In genomic region chr16:73063854-73064226, GRCh38 we compare ENCODE assay signal across 10 cellular contexts. TPM values are rescaled to one million over a fixed set of nuclear protein-coding genes. Genes with fewer than 3 reads are reported as not detected.
DNase-seq lines count a peak whose midpoint lies in the region; ATAC-seq, FAIRE-seq and TF ChIP-seq lines count a peak whose summit lies in the region.
"Had no signal": no experiment of that assay in that cellular context is flagged by ENCODE, and none has a peak within 500 bp of the region (broad histone marks: within the 10 kb centered on the region; RNA-seq: fewer than 3 reads in every experiment).

No MANE protein-coding gene starts in this region.

- peak overlapping the region; percentile 64; a peak in 3 of 4 replicates for H3K4me2 ChIP-seq in H1 (ENCODE audit: insufficient read depth in 1 of 2, low read depth in 2 of 2, low read length in 2 of 2)

- H3K27ac Mint-ChIP-seq in naive B cell = no peak overlapping the region
- peak overlapping the region; percentile 78 for H3K27ac Mint-ChIP-seq in type B pancreatic cell

- no peaks in the 10 kb centered on the region for H3K79me2 ChIP-seq in H1 (ENCODE audit: control insufficient read depth in 1 of 2, insufficient read depth in 2 of 2, low read length in 2 of 2)

- TF ChIP-seq RAD21 in H1 (IDR thresholded peaks at IDR 0.05 in 1 of 2, conservative IDR thresholded peaks at IDR 0.05 in 1 of 2; ENCODE audit: low read depth in 2 of 2, low read length in 2 of 2) = no peak

- no peak for TF ChIP-seq CTCF in heart left ventricle (IDR thresholded peaks at IDR 0.05)
- TF ChIP-seq CTCF in H1 (IDR thresholded peaks at IDR 0.05; ENCODE audit: control extremely low read depth in 1 of 3, insufficient read depth in 1 of 3, low read depth in 1 of 3, low read length in 3 of 3) = no peak
- TF ChIP-seq CTCF in type B pancreatic cell (conservative IDR thresholded peaks at IDR 0.05) = no peak

- TF ChIP-seq EP300 in H1 (IDR thresholded peaks at IDR 0.05; ENCODE audit: borderline replicate concordance in 1 of 2, low read depth in 2 of 2, low read length in 2 of 2) = no peak

- H4K20me1 ChIP-seq in H1 (replicated peaks in 1 of 2; ENCODE audit: control insufficient read depth in 1 of 2, insufficient read depth in 2 of 2, low read length in 2 of 2) = peaks cover 15 to 24% of the 10 kb centered on the region in 2 experiments

- no peak overlapping the region for H2BK15ac ChIP-seq in H1 (ENCODE audit: low read length)

- peaks cover 4% of the 10 kb centered on the region; the same call in 1 of the 2 replicates for H3K23me2 ChIP-seq in H1 (ENCODE audit: low read depth, low read length)

- H2BK120ac ChIP-seq in H1 (replicated peaks; ENCODE audit: low read depth, low read length) = no peak overlapping the region

- no peak overlapping the region for H3K56ac ChIP-seq in H1 (replicated peaks; ENCODE audit: insufficient read length, low read depth, low read length)

- H3K27ac ChIP-seq in heart left ventricle = peak overlapping the region in 11 of 12 donors; percentile 4 to 84 (median 52)
- no peak overlapping the region for H3K27ac ChIP-seq in H1 (ENCODE audit: low read depth, low read length)
- H3K27ac ChIP-seq: pancreas, Peyer's patch had no signal

- ATAC-seq in heart left ventricle = no peak
- no peak for ATAC-seq in left cardiac atrium
- no peak for ATAC-seq in naive B cell (ENCODE audit: low read depth in 2 of 2)
- ATAC-seq in GM18498 (IDR thresholded peaks at IDR 0.05; ENCODE audit: unreplicated experiment) = no peak
- no peak for ATAC-seq in GM18873 (IDR thresholded peaks at IDR 0.05; ENCODE audit: low FRiP score, unreplicated experiment)
- ATAC-seq: pancreas had no signal

- H3K27me3 Mint-ChIP-seq in naive B cell (peaks cover 63 to 78% (median 68%) of the 10 kb centered on the region in 3 donors), type B pancreatic cell (peaks cover 85% of the 10 kb centered on the region)

- no peak overlapping the region for H4K5ac ChIP-seq in H1 (ENCODE audit: insufficient read length, low read depth, low read length)

- POLR2A ChIA-PET in H1 (lab: Charles Lee; ENCODE audit: partially characterized antibody) = interaction anchor here (1.1 to 3.6 kb wide), 3 partner anchors 10 to 33 kb away, joined by 3 to 14 read pairs (median 8); no protein-coding TSS in a partner anchor

- H3K4ac ChIP-seq in H1 (replicated peaks; ENCODE audit: insufficient read length, low read depth, low read length) = no peak overlapping the region

- H2AFZ ChIP-seq in H1 (ENCODE audit: low read length) = no peak overlapping the region

- H3K79me1 ChIP-seq in H1 (ENCODE audit: low read depth, low read length) = 0 out of 2 replicates have a peak, but pooled peaks cover 2% of the 10 kb centered on the region

- H3K14ac ChIP-seq in H1 (ENCODE audit: insufficient read length) = no peak overlapping the region

- intact Hi-C loops in heart left ventricle (cut with DNase I) (loop anchor here in 3 of 10 donors (5.0 to 10.0 kb wide), 2 partner anchors 111 to 128 kb away; no protein-coding TSS in a partner anchor), left cardiac atrium (cut with DNase I) (loop anchor here in 1 of 2 donors (10.0 kb wide), 1 partner anchor 111 kb away; no protein-coding TSS in a partner anchor)

- peaks cover 0 to 39% (median 13%) of the 10 kb centered on the region in 9 donors for H3K27me3 ChIP-seq in heart left ventricle
- H3K27me3 ChIP-seq in H1 (replicated peaks in 1 of 4; ENCODE audit: control insufficient read depth in 3 of 4, extremely low read depth in 1 of 4, insufficient read depth in 3 of 4, low read length in 3 of 4) = peaks cover 64 to 100% (median 86%) of the 10 kb centered on the region in 4 experiments

- H3K9me3 Mint-ChIP-seq in naive B cell (no peaks in the 10 kb centered on the region), type B pancreatic cell (no peaks in the 10 kb centered on the region)

- TF ChIP-seq POLR2A in heart left ventricle (IDR thresholded peaks at IDR 0.05) (no peak), H1 (IDR thresholded peaks at IDR 0.05; ENCODE audit: control extremely low read depth in 1 of 2, low read depth in 2 of 2, low read length in 2 of 2) (no peak)

- CTCF ChIA-PET in H1 (lab: Charles Lee; ENCODE audit: partially characterized antibody) = interaction anchor here (0.6 to 1.7 kb wide), 8 partner anchors 9 to 132 kb away, joined by 3 to 7 read pairs (median 3); no protein-coding TSS in a partner anchor

- DNase-seq in heart left ventricle (no peak), left cardiac atrium (no peak), H1 (ENCODE audit: low read depth in 1 of 2, low spot score in 2 of 2) (no peak), naive B cell (no peak), type B pancreatic cell (ENCODE audit: extremely low spot score, unreplicated experiment) (no peak)
- DNase-seq in activated naive CD4-positive, alpha-beta T cell treated with Interleukin-2 at 50 U/mL for 16 hours = no peak
- DNase-seq: pancreas had no signal

- H3K4me1 Mint-ChIP-seq in naive B cell (peaks cover 18 to 47% (median 45%) of the 10 kb centered on the region in 3 donors), type B pancreatic cell (ENCODE audit: unreplicated experiment) (peaks cover 65% of the 10 kb centered on the region)

- 25 to 49% (median 34%) methylated on average over 15 of the region's 15 CpGs for WGBS in heart left ventricle, 4 donors
- WGBS in H1 (ENCODE audit: extremely low coverage in 1 of 2, insufficient coverage in 1 of 2, insufficient read length in 1 of 2, insufficient replicate concordance in 2 of 2, low coverage in 1 of 2, low lambda C conversion rate in 2 of 2, missing lambda C conversion rate in 1 of 2), 2 experiments = 4% methylated on average over 15 of the region's 15 CpGs; no CpG with 5 or more reads in 1 of the 2 experiments

- H3K4me1 ChIP-seq in heart left ventricle (peaks cover 2 to 77% (median 40%) of the 10 kb centered on the region in 12 donors), H1 (replicated peaks in 1 of 4; ENCODE audit: control insufficient read depth in 3 of 4, insufficient read depth in 4 of 4, low read length in 3 of 4) (peaks cover 18 to 48% (median 25%) of the 10 kb centered on the region in 4 experiments)

- H3K36me3 Mint-ChIP-seq in naive B cell = no peaks in the 10 kb centered on the region
- H3K36me3 Mint-ChIP-seq in type B pancreatic cell = no peaks in the 10 kb centered on the region

- no peak overlapping the region for H2BK20ac ChIP-seq in H1 (ENCODE audit: low read length)

- no peak for FAIRE-seq in H1 (lab: Jason Lieb, UNC)
- FAIRE-seq: pancreas had no signal

- no peak overlapping the region for H3K9ac ChIP-seq in H1 (replicated peaks in 1 of 4; ENCODE audit: extremely low read depth in 1 of 4, low read depth in 3 of 4, low read length in 3 of 4)

- H3K18ac ChIP-seq in H1 (ENCODE audit: extremely low read depth, low read length) = no peak overlapping the region

- H3K23ac ChIP-seq in H1 (ENCODE audit: insufficient read length) = no peak overlapping the region

- H3K4me3 Mint-ChIP-seq in naive B cell (peak overlapping the region in 5 of 8 donors; percentile 30 to 75 (median 52)), type B pancreatic cell (peak overlapping the region; percentile 81)

- no peak overlapping the region for H2BK5ac ChIP-seq in H1 (ENCODE audit: low read depth, low read length)

- no peak overlapping the region for H4K8ac ChIP-seq in H1 (ENCODE audit: extremely low read depth, insufficient read depth, low read length)

- no peak overlapping the region for H4K91ac ChIP-seq in H1 (replicated peaks; ENCODE audit: insufficient read length, low read length)

- H3K36me3 ChIP-seq in heart left ventricle (no peaks in the 10 kb centered on the region), H1 (ENCODE audit: control insufficient read depth in 2 of 4, insufficient read depth in 4 of 4, low read length in 3 of 4) (no peaks in the 10 kb centered on the region)
- H3K36me3 ChIP-seq: pancreas, Peyer's patch had no signal

- peak overlapping the region; percentile 62; the same call in 1 of the 2 replicates for H2BK12ac ChIP-seq in H1 (ENCODE audit: low read depth, low read length)

- no peaks in the 10 kb centered on the region for H3K9me3 ChIP-seq in heart left ventricle
- no peaks in the 10 kb centered on the region for H3K9me3 ChIP-seq in H1 (ENCODE audit: insufficient read depth in 2 of 2, low read depth in 1 of 2, low read length in 1 of 2)
- H3K9me3 ChIP-seq: pancreas, Peyer's patch had no signal

- no peak overlapping the region for H2AK5ac ChIP-seq in H1 (ENCODE audit: low read depth, low read length)

- H3K4me3 ChIP-seq in heart left ventricle (peak overlapping the region in 9 of 12 donors; percentile 28 to 84 (median 44)), H1 (ENCODE audit: extremely low read depth in 1 of 4, insufficient read depth in 2 of 4, low read depth in 3 of 4, low read length in 4 of 4) (peak overlapping the region in 1 of 4 experiments; percentile 9; a peak in 2 of 8 replicates)

TF ChIP-seq in H1, 55 proteins besides CTCF, POLR2A, EP300 and RAD21:
- TF ChIP-seq CHD2 (IDR thresholded peaks at IDR 0.05; ENCODE audit: low read length) (no peak), ZNF274 (IDR thresholded peaks at IDR 0.05; ENCODE audit: borderline replicate concordance, extremely low read depth, low read length) (no peak), E2F6 (IDR thresholded peaks at IDR 0.05) (peak; percentile 72)

RNA-seq across cellular contexts. Expression of gene ZFHX3, which starts 15.9 kb away (rescaled TPM):
- total RNA-seq in heart left ventricle (10 to 100 TPM in 6 of 9 donors, 1 to 10 TPM in 3; 7.8 to 21.6 (median 14.5) TPM), left cardiac atrium (10 to 100 TPM; 11.9 to 12.6 TPM), type B pancreatic cell (ENCODE audit: low replicate concordance) (47.4 and 48.5 TPM in 2 replicates)
- polyA plus RNA-seq in heart left ventricle (1 to 10 TPM; 3.8 to 4.0 TPM), H1 (2011; rRNA removed) (0.08 and 0.11 TPM in 2 replicates), naive B cell (ENCODE audit: low read depth in 6 of 6) (under 1 TPM in 5 of 6 donors, not detected in 1; 0.08 to 0.61 (median 0.24) TPM)
- total RNA-seq in H1 (2021; fragmentation: NEBNext Ultra II Directional; extraction: Animal tissue kit (Norgen Biotek cat#: 25700)) = 0.90 and 0.99 TPM in 2 replicates
- polyA plus RNA-seq in H1 (2011; cell fraction: cytosol; rRNA removed) = 0.09 TPM
- polyA plus RNA-seq in H1 (2011; cell fraction: nucleus; rRNA removed) = 0.27 TPM
- 0.71 to 1.2 TPM (median 1.0 TPM) in 4 replicates for polyA plus RNA-seq in H1 (2012, experiment 1 of 2)
- polyA plus RNA-seq in H1 (2012, experiment 2 of 2) = 0.04 TPM
- 0.30 TPM for polyA plus RNA-seq in H1 (2013, experiment 1 of 2)
- polyA plus RNA-seq in H1 (2013, experiment 2 of 2) = 0.26 TPM
- 0.41 and 0.57 TPM in 2 replicates for polyA minus RNA-seq in H1 (2011; rRNA and poly(A)+ RNA removed)
- 0.44 TPM for polyA minus RNA-seq in H1 (2011; cell fraction: cytosol; rRNA and poly(A)+ RNA removed)
- 0.90 TPM for polyA minus RNA-seq in H1 (2011; cell fraction: nucleus; rRNA and poly(A)+ RNA removed)
